In the genomic region with DNA sequence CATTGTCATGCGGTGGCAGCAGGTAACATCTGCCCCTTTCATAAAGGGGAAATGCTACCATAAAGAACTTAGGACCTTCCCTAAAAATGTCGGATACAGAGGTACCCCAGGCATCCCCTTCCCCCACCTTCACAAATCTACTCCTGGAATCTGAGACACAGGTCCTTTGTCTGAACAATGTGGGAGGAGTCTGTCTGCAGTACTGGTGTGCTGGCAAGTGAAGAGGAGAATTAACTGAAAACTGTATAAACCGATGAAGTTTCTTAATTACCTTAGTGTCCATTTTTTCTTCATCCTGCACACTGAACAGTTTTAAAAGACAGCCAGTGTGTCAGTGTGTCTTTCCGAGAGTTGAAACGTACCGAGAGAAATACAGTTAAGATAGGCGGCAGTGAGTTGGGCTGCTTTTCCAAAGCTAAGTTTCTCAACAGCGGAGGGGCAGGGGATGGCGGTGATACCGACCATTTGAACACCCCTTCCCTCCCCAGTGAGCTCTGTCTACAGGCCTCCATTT, we compare ENCODE assay signal across 8 cellular contexts. TPM values are rescaled to one million over a fixed set of nuclear protein-coding genes. Genes with fewer than 3 reads are reported as not detected.
DNase-seq lines count a peak whose midpoint lies in the region; ATAC-seq, FAIRE-seq and TF ChIP-seq lines count a peak whose summit lies in the region.

No MANE protein-coding gene starts in this region.

- DNase-seq in MM.1S = peak; percentile 69
- no peak for DNase-seq in RWPE2 (ENCODE audit: low spot score)
- DNase-seq in astrocyte of the hippocampus (ENCODE audit: low read depth, low spot score) = peak; percentile 82
- peak; percentile 40 for DNase-seq in inferior parietal cortex (ENCODE audit: extremely low spot score)
- peak; percentile 49 for DNase-seq in small intestine
- no peak for DNase-seq in occipital lobe (lab: John Stamatoyannopoulos, UW)

- no peak overlapping the region for H2AFZ ChIP-seq in MM.1S (ENCODE audit: low read length)

- peaks cover 18% of the 10 kb centered on the region for H3K4me1 ChIP-seq in ES-I3 (ENCODE audit: insufficient read depth, low read length)
- H3K4me1 ChIP-seq in MM.1S (ENCODE audit: low read length) = peaks cover 29% of the 10 kb centered on the region
- H3K4me1 ChIP-seq in RWPE2 (ENCODE audit: insufficient read depth, poor library complexity, severe bottlenecking) = peaks cover 27% of the 10 kb centered on the region
- peaks cover 2 to 10% of the 10 kb centered on the region in 2 donors for H3K4me1 ChIP-seq in small intestine (ENCODE audit: control insufficient read depth in 2 of 2, insufficient read depth in 1 of 2, low read depth in 1 of 2, low read length in 1 of 2)

- TF ChIP-seq CTCF in MM.1S (IDR thresholded peaks at IDR 0.05; ENCODE audit: low read length) (no peak), RWPE2 (IDR thresholded peaks at IDR 0.05; ENCODE audit: poor library complexity, severe bottlenecking) (no peak)

- no peaks in the 10 kb centered on the region for H3K9me2 ChIP-seq in MM.1S (replicated peaks; ENCODE audit: insufficient read depth, low read length)

- WGBS in small intestine, 3 donors = 1% methylated on average over 10 of the region's 10 CpGs

- H3K4me2 ChIP-seq in MM.1S (ENCODE audit: low read depth, low read length) = peak overlapping the region; percentile 83

- peaks cover 17% of the 10 kb centered on the region for H3F3A ChIP-seq in MM.1S (ENCODE audit: insufficient read depth, low read length)

- H3K9me3 ChIP-seq in ES-I3 (ENCODE audit: control insufficient read depth, insufficient read depth, low read length) = no peaks in the 10 kb centered on the region
- no peaks in the 10 kb centered on the region for H3K9me3 ChIP-seq in MM.1S (replicated peaks; ENCODE audit: insufficient read depth, low read length)
- no peaks in the 10 kb centered on the region for H3K9me3 ChIP-seq in RWPE2 (ENCODE audit: severe bottlenecking)
- H3K9me3 ChIP-seq in small intestine (ENCODE audit: control insufficient read depth, low read depth) = no peaks in the 10 kb centered on the region

- H3K27me3 ChIP-seq in MM.1S (replicated peaks; ENCODE audit: insufficient read depth, low read length) (no peaks in the 10 kb centered on the region), RWPE2 (ENCODE audit: insufficient read depth, poor library complexity, severe bottlenecking) (no peaks in the 10 kb centered on the region), small intestine (ENCODE audit: control insufficient read depth in 2 of 2, insufficient read depth in 2 of 2, low read length in 2 of 2) (no peaks in the 10 kb centered on the region)

- H4K20me1 ChIP-seq in MM.1S (ENCODE audit: insufficient read depth, low read length) = peaks cover 10% of the 10 kb centered on the region; the same call in 1 of the 2 replicates

- no peak for FAIRE-seq in small intestine (lab: Jason Lieb, UNC)

- H3K4me3 ChIP-seq in MM.1S (ENCODE audit: low read length) = peak overlapping the region; percentile 99
- peak overlapping the region; percentile 98 for H3K4me3 ChIP-seq in RWPE2 (ENCODE audit: severe bottlenecking)
- peak overlapping the region; percentile 94 to 96 for H3K4me3 ChIP-seq in small intestine (ENCODE audit: low read depth in 1 of 2, low read length in 2 of 2)

- H3K79me2 ChIP-seq in MM.1S (ENCODE audit: low read length) = peaks cover 62% of the 10 kb centered on the region

- ATAC-seq in RWPE2 (ENCODE audit: low read depth) (peak; percentile 37), GM21423 (IDR thresholded peaks at IDR 0.05; ENCODE audit: unreplicated experiment) (no peak)

- H3K9ac ChIP-seq in ES-I3 (ENCODE audit: low read depth, low read length) (peak overlapping the region; percentile 97), MM.1S (ENCODE audit: low read length) (peak overlapping the region; percentile 97)

- H3K36me3 ChIP-seq in ES-I3 (ENCODE audit: insufficient read depth, low read length) (no peaks in the 10 kb centered on the region), MM.1S (replicated peaks; ENCODE audit: insufficient read depth, low read length) (no peaks in the 10 kb centered on the region), RWPE2 (ENCODE audit: low read depth) (peaks cover 32% of the 10 kb centered on the region; the same call in 1 of the 2 replicates), small intestine (ENCODE audit: control insufficient read depth in 2 of 2, insufficient read depth in 2 of 2, low read length in 2 of 2) (no peaks in the 10 kb centered on the region)

- H3K27ac ChIP-seq in MM.1S (ENCODE audit: low read length) = peak overlapping the region; percentile 85
- H3K27ac ChIP-seq in RWPE2 (ENCODE audit: poor library complexity, severe bottlenecking) = peak overlapping the region; percentile 88
- peak overlapping the region; percentile 93 to 97 for H3K27ac ChIP-seq in small intestine (ENCODE audit: low read depth in 1 of 2, low read length in 1 of 2)

RNA-seq across cellular contexts. Expression of gene MEX3C, which starts 1.8 kb away (rescaled TPM):
- polyA plus RNA-seq in small intestine = 10 to 100 TPM in 1 of 3 donors, 1 to 10 TPM in 2; 8.9 to 18.5 (median 9.8) TPM
- 104 TPM for total RNA-seq in occipital lobe

Comparison
In these comparisons a context has a peak if more than half of its experiments do, and no peak if none do; other contexts are left out.
1. DNase-seq: peak in MM.1S (single experiment), astrocyte of the hippocampus (single experiment), inferior parietal cortex (single experiment) and small intestine (single experiment); none in RWPE2 (single experiment) and occipital lobe (single experiment).
2. Peak in every context shown above with its lines, with median percentiles within 50 percentile points of each other: H3K27ac ChIP-seq and H3K4me3 ChIP-seq.